ENCODE assay signal across 16 cellular contexts in genomic region chr6:121791396-121792315, GRCh38.
DNase-seq lines count a peak whose midpoint lies in the region; ATAC-seq, FAIRE-seq and TF ChIP-seq lines count a peak whose summit lies in the region.
"Had no signal": no experiment of that assay in that cellular context is flagged by ENCODE, and none has a peak within 500 bp of the region (broad histone marks: within the 10 kb centered on the region; RNA-seq: fewer than 3 reads in every experiment).

No MANE protein-coding gene starts in this region.

- no peak for TF ChIP-seq RAD21 in HepG2 (CRISPR knock-in tag; IDR thresholded peaks at IDR 0.05)

- POLR2A ChIA-PET in HepG2 (lab: Yijun Ruan, JAX) = no interaction called here
- POLR2A ChIA-PET in naive thymus-derived CD4-positive, alpha-beta T cell (lab: Charles Lee) = no interaction called here

- DNase-seq in HepG2 (ENCODE audit: low spot score) (no peak), right lobe of liver (no peak), amniotic epithelial cell (ENCODE audit: low read depth) (peak; percentile 74), iPS DF 19.7 (ENCODE audit: low read depth, low spot score) (peak; percentile 9), nephron progenitor cell (no peak), NCI-H146 (lab: John Stamatoyannopoulos, UW) (no peak), anterior cingulate cortex (lab: John Stamatoyannopoulos, UW) (no peak)
- no peak for DNase-seq in naive thymus-derived CD4-positive, alpha-beta T cell
- DNase-seq: Kasumi-1, left cardiac atrium, NCI-H2029, NCI-H526 had no signal

- H3K4me3 ChIP-seq in HepG2 (replicated peaks in 1 of 3; ENCODE audit: insufficient read depth in 1 of 3, low read depth in 2 of 3, low read length in 3 of 3) = no peak overlapping the region
- H3K4me3 ChIP-seq in right lobe of liver = no peak overlapping the region
- H3K4me3 ChIP-seq in naive thymus-derived CD4-positive, alpha-beta T cell (ENCODE audit: low read length) = no peak overlapping the region
- H3K4me3 ChIP-seq: A549, prostate gland had no signal

- intact Hi-C loops in HepG2 (cut with micrococcal nuclease; ENCODE audit: unreplicated experiment) = no loop called here
- intact Hi-C loops in right lobe of liver (cut with DNase I) = no loop called here
- intact Hi-C loops in naive thymus-derived CD4-positive, alpha-beta T cell (cut with micrococcal nuclease) = no loop called here

- no peaks in the 10 kb centered on the region for H3K4me1 Mint-ChIP-seq in naive thymus-derived CD4-positive, alpha-beta T cell
- peaks cover 6% of the 10 kb centered on the region for H3K4me1 Mint-ChIP-seq in nephron progenitor cell
- H3K4me1 Mint-ChIP-seq: activated naive CD4-positive, alpha-beta T cell treated with anti-CD3 and anti-CD28 coated beads, Interleukin-2, amount 50 U/mL, for 24 hours had no signal

- FAIRE-seq in HepG2 (lab: Jason Lieb, UNC) = no peak
- FAIRE-seq: A549, RCC 7860 had no signal

- H3K4me3 Mint-ChIP-seq in naive thymus-derived CD4-positive, alpha-beta T cell = no peak overlapping the region
- H3K4me3 Mint-ChIP-seq in nephron progenitor cell = no peak overlapping the region
- H3K4me3 Mint-ChIP-seq: activated naive CD4-positive, alpha-beta T cell treated with anti-CD3 and anti-CD28 coated beads, Interleukin-2, amount 50 U/mL, for 24 hours had no signal

- H4K20me1 ChIP-seq in HepG2 (ENCODE audit: insufficient read depth, low read length) = no peaks in the 10 kb centered on the region

- H3K27me3 Mint-ChIP-seq in naive thymus-derived CD4-positive, alpha-beta T cell = no peaks in the 10 kb centered on the region
- no peaks in the 10 kb centered on the region for H3K27me3 Mint-ChIP-seq in nephron progenitor cell (ENCODE audit: low read depth, poor library complexity)
- H3K27me3 Mint-ChIP-seq: activated naive CD4-positive, alpha-beta T cell treated with anti-CD3 and anti-CD28 coated beads, Interleukin-2, amount 50 U/mL, for 24 hours had no signal

- no peak overlapping the region for H3K4me2 ChIP-seq in HepG2 (ENCODE audit: low read depth, low read length)
- H3K4me2 ChIP-seq: A549 had no signal

- no peak overlapping the region for H2AFZ ChIP-seq in HepG2 (ENCODE audit: low read length)

- H3K4me1 ChIP-seq in HepG2 (ENCODE audit: insufficient read depth, low read length) = no peaks in the 10 kb centered on the region
- H3K4me1 ChIP-seq in right lobe of liver = no peaks in the 10 kb centered on the region
- H3K4me1 ChIP-seq in naive thymus-derived CD4-positive, alpha-beta T cell (ENCODE audit: control insufficient read depth in 2 of 2, insufficient read depth in 2 of 2, low read length in 2 of 2) = no peaks in the 10 kb centered on the region
- H3K4me1 ChIP-seq: prostate gland had no signal

- H3K9me3 Mint-ChIP-seq in naive thymus-derived CD4-positive, alpha-beta T cell = peaks cover 0 to 3% (median 0%) of the 10 kb centered on the region in 11 donors
- H3K9me3 Mint-ChIP-seq in nephron progenitor cell = peaks cover 5% of the 10 kb centered on the region
- H3K9me3 Mint-ChIP-seq: activated naive CD4-positive, alpha-beta T cell treated with anti-CD3 and anti-CD28 coated beads, Interleukin-2, amount 50 U/mL, for 24 hours had no signal

- under 1% methylated on average over 6 of the region's 6 CpGs for WGBS in HepG2 (ENCODE audit: low lambda C conversion rate)
- WGBS in right lobe of liver (ENCODE audit: insufficient coverage, low coverage, low lambda C conversion rate, missing lambda C conversion rate) = 39% methylated on average over 6 of the region's 6 CpGs

- no peak overlapping the region for H3K27ac Mint-ChIP-seq in naive thymus-derived CD4-positive, alpha-beta T cell
- H3K27ac Mint-ChIP-seq in nephron progenitor cell = no peak overlapping the region
- H3K27ac Mint-ChIP-seq: activated naive CD4-positive, alpha-beta T cell treated with anti-CD3 and anti-CD28 coated beads, Interleukin-2, amount 50 U/mL, for 24 hours had no signal

- no peaks in the 10 kb centered on the region for H3K36me3 ChIP-seq in HepG2 (replicated peaks in 1 of 2; ENCODE audit: control insufficient read depth in 1 of 2, insufficient read depth in 2 of 2, low read length in 2 of 2)
- H3K36me3 ChIP-seq in right lobe of liver = no peaks in the 10 kb centered on the region
- H3K36me3 ChIP-seq in naive thymus-derived CD4-positive, alpha-beta T cell (ENCODE audit: control insufficient read depth in 2 of 3, insufficient read depth in 3 of 3, low read length in 3 of 3) = no peaks in the 10 kb centered on the region
- H3K36me3 ChIP-seq: prostate gland had no signal

- TF ChIP-seq CTCF in HepG2 (CRISPR knock-in tag; IDR thresholded peaks at IDR 0.05) (no peak), right lobe of liver (IDR thresholded peaks at IDR 0.05) (no peak), nephron progenitor cell (IDR thresholded peaks at IDR 0.05) (no peak)

- CTCF ChIA-PET in HepG2 (lab: Yijun Ruan, JAX; ENCODE audit: low intra/inter-chr PET ratio, low total read pairs) = no interaction called here
- CTCF ChIA-PET in naive thymus-derived CD4-positive, alpha-beta T cell (lab: Charles Lee) = no interaction called here

- in situ Hi-C loops in HepG2 (cut with HindIII; ENCODE audit: extremely low pct_ligation_motif_present, low pct_unique_long_range_greater_than_20kb) = no loop called here

- TF ChIP-seq POLR2A in HepG2 (IDR thresholded peaks at IDR 0.05; ENCODE audit: insufficient read depth in 1 of 2, low read depth in 2 of 2, low read length in 2 of 2) (no peak), right lobe of liver (IDR thresholded peaks at IDR 0.05) (no peak)

- BruUV-seq in HepG2 (replicated peaks; lab: Mats Ljungman, UMichigan) = no TSS peak

- H3K79me2 ChIP-seq in HepG2 (ENCODE audit: insufficient read depth, low read length) = no peaks in the 10 kb centered on the region

- H3K9me3 ChIP-seq in HepG2 (ENCODE audit: low read length) = no peaks in the 10 kb centered on the region
- H3K9me3 ChIP-seq in right lobe of liver = no peaks in the 10 kb centered on the region
- H3K9me3 ChIP-seq in naive thymus-derived CD4-positive, alpha-beta T cell (ENCODE audit: control insufficient read depth in 2 of 3, low read length in 3 of 3) = no peaks in the 10 kb centered on the region
- H3K9me3 ChIP-seq: A549, prostate gland had no signal

- ATAC-seq in HepG2 (peak; percentile 35; the same call in 1 of the 3 replicates), right lobe of liver (no peak)
- no peak for ATAC-seq in naive thymus-derived CD4-positive, alpha-beta T cell
- ATAC-seq: left cardiac atrium had no signal

- no peaks in the 10 kb centered on the region for H3K36me3 Mint-ChIP-seq in naive thymus-derived CD4-positive, alpha-beta T cell
- H3K36me3 Mint-ChIP-seq in nephron progenitor cell (ENCODE audit: low read depth) = no peaks in the 10 kb centered on the region
- H3K36me3 Mint-ChIP-seq: activated naive CD4-positive, alpha-beta T cell treated with anti-CD3 and anti-CD28 coated beads, Interleukin-2, amount 50 U/mL, for 24 hours had no signal

- H3K27ac ChIP-seq in HepG2 (ENCODE audit: extremely low read length, insufficient read depth, low read length) = no peak overlapping the region
- H3K27ac ChIP-seq in right lobe of liver = no peak overlapping the region
- no peak overlapping the region for H3K27ac ChIP-seq in naive thymus-derived CD4-positive, alpha-beta T cell (ENCODE audit: low read depth, low read length)
- H3K27ac ChIP-seq: A549, prostate gland had no signal

- H3K27me3 ChIP-seq in HepG2 (ENCODE audit: control insufficient read depth in 1 of 2, insufficient read depth in 2 of 2, low read length in 2 of 2) (no peaks in the 10 kb centered on the region), right lobe of liver (no peaks in the 10 kb centered on the region)
- no peaks in the 10 kb centered on the region for H3K27me3 ChIP-seq in naive thymus-derived CD4-positive, alpha-beta T cell (ENCODE audit: control insufficient read depth in 2 of 2, insufficient read depth in 2 of 2, low read length in 2 of 2)

- no peak overlapping the region for H3K9ac ChIP-seq in HepG2 (ENCODE audit: insufficient read depth, low read depth, low read length)

- TF ChIP-seq EP300 in HepG2 (IDR thresholded peaks at IDR 0.05; ENCODE audit: low read depth in 2 of 2, low read length in 2 of 2) (no peak), HepG2 (CRISPR knock-in tag; IDR thresholded peaks at IDR 0.05; ENCODE audit: borderline replicate concordance) (no peak)

TF ChIP-seq in HepG2, 621 proteins besides CTCF, POLR2A, EP300 and RAD21:
- TF ChIP-seq TOPORS (CRISPR knock-in tag; IDR thresholded peaks at IDR 0.05) (no peak), NR3C1 (CRISPR knock-in tag; IDR thresholded peaks at IDR 0.05) (no peak), HOXA3 (CRISPR knock-in tag; IDR thresholded peaks at IDR 0.05) (no peak), RFXAP (CRISPR knock-in tag; IDR thresholded peaks at IDR 0.05; ENCODE audit: borderline replicate concordance) (no peak), ZNF878 (CRISPR knock-in tag; IDR thresholded peaks at IDR 0.05) (no peak), ZNF33A (CRISPR knock-in tag; IDR thresholded peaks at IDR 0.05; ENCODE audit: borderline replicate concordance) (no peak)

Comparison
In these comparisons a context has a peak if more than half of its experiments do, and no peak if none do; other contexts are left out.
1. DNase-seq: peak in amniotic epithelial cell (single experiment) and iPS DF 19.7 (single experiment); none in HepG2 (single experiment), right lobe of liver (0 of 3), naive thymus-derived CD4-positive, alpha-beta T cell (0 of 9), nephron progenitor cell (single experiment), NCI-H146 (single experiment) and anterior cingulate cortex (0 of 58).